Comparison of ENCODE assay signal across 13 cellular contexts in the genomic region with DNA sequence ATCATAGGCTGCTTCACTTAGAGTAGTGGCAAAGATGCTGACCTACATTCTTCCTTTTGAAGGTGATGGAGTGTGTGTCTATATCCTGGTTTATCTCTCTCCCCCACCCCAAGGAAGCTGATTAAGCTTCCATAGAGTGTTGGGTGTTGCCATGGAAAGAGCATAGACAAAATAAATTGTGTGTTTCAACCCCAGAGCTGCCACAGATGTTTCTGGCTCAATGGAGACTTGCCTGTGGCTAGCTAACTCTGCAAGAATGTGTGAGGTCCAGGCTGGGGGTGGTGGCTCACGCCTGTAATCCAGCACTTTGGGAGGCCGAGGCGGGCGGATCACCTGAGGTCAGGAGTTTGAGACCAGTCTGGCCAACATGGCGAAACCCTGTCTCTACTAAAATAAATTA. TPM values are rescaled to one million over a fixed set of nuclear protein-coding genes. Genes with fewer than 3 reads are reported as not detected.
DNase-seq lines count a peak whose midpoint lies in the region; ATAC-seq and TF ChIP-seq lines count a peak whose summit lies in the region.
"Had no signal": no experiment of that assay in that cellular context is flagged by ENCODE, and none has a peak within 500 bp of the region (broad histone marks: within the 10 kb centered on the region; RNA-seq: fewer than 3 reads in every experiment).

No MANE protein-coding gene starts in this region.

- no peaks in the 10 kb centered on the region for H3K27me3 Mint-ChIP-seq in brain
- no peaks in the 10 kb centered on the region for H3K27me3 Mint-ChIP-seq in activated T-helper 2 cell treated with anti-CD3 and anti-CD28 coated beads, Interferon-gamma antibody, Interleukin-2, Interleukin-4, amounts not matched to agents 10 μg/mL and 5 μg/mL and 100 μg/mL, durations not matched to agents 14 hours and 24 hours and 36 hours (ENCODE audit: low read depth)
- H3K27me3 Mint-ChIP-seq: progenitor cell of endocrine pancreas had no signal

- H3K4me3 Mint-ChIP-seq in brain = peak overlapping the region in 4 of 5 experiments; percentile 4 to 26 (median 15)
- no peak overlapping the region for H3K4me3 Mint-ChIP-seq in activated T-helper 2 cell treated with anti-CD3 and anti-CD28 coated beads, Interferon-gamma antibody, Interleukin-2, Interleukin-4, amounts not matched to agents 10 μg/mL and 5 μg/mL and 100 μg/mL, durations not matched to agents 14 hours and 24 hours and 36 hours (ENCODE audit: low read depth)

- no peaks in the 10 kb centered on the region for H3K9me3 Mint-ChIP-seq in brain
- no peaks in the 10 kb centered on the region for H3K9me3 Mint-ChIP-seq in activated T-helper 2 cell treated with anti-CD3 and anti-CD28 coated beads, Interferon-gamma antibody, Interleukin-2, Interleukin-4, amounts not matched to agents 10 μg/mL and 5 μg/mL and 100 μg/mL, durations not matched to agents 14 hours and 24 hours and 36 hours

- no peak for TF ChIP-seq CTCF in brain (conservative IDR thresholded peaks at IDR 0.05)

- H3K36me3 Mint-ChIP-seq in brain = no peaks in the 10 kb centered on the region
- H3K36me3 Mint-ChIP-seq in activated T-helper 2 cell treated with anti-CD3 and anti-CD28 coated beads, Interferon-gamma antibody, Interleukin-2, Interleukin-4, amounts not matched to agents 10 μg/mL and 5 μg/mL and 100 μg/mL, durations not matched to agents 14 hours and 24 hours and 36 hours (ENCODE audit: low read depth) = peaks cover 50% of the 10 kb centered on the region

- DNase-seq in cardiac septum (ENCODE audit: low spot score) = peak; percentile 66
- no peak for DNase-seq in Right ventricle myocardium superior
- DNase-seq in myocyte (ENCODE audit: low read depth) = peak; percentile 69
- peak; percentile 39 for DNase-seq in ureter (ENCODE audit: low spot score)
- no peak for DNase-seq in NCI-H2227 treated with DMSO at 0.1 percent for 48 hours (lab: John Stamatoyannopoulos, UW)
- no peak for DNase-seq in stimulated activated CD4-positive, alpha-beta T cell treated with anti-CD3 and anti-CD28 coated beads, Interleukin-1b, Interleukin-23, amount 100 ng/mL, for 48 hours
- DNase-seq in activated T-helper 2 cell treated with anti-CD3 and anti-CD28 coated beads, Interferon-gamma antibody, Interleukin-2, Interleukin-4, amounts not matched to agents 10 μg/mL and 5 μg/mL and 100 μg/mL, durations not matched to agents 14 hours and 24 hours and 36 hours (ENCODE audit: low spot score) = no peak
- DNase-seq: central memory CD4-positive, alpha-beta T cell; esophagus squamous epithelium; GDM1; OCI-M1 had no signal

- peak overlapping the region; percentile 42 to 93 (median 79) for H3K27ac Mint-ChIP-seq in brain
- no peak overlapping the region for H3K27ac Mint-ChIP-seq in activated T-helper 2 cell treated with anti-CD3 and anti-CD28 coated beads, Interferon-gamma antibody, Interleukin-2, Interleukin-4, amounts not matched to agents 10 μg/mL and 5 μg/mL and 100 μg/mL, durations not matched to agents 14 hours and 24 hours and 36 hours
- H3K27ac Mint-ChIP-seq: progenitor cell of endocrine pancreas had no signal

- intact Hi-C loops in cardiac septum (cut with DNase I) (loop anchor here (5.0 kb wide), 1 partner anchor 113 kb away; a partner anchor contains a TSS), Right ventricle myocardium superior (cut with DNase I) (loop anchor here (10.0 kb wide), 1 partner anchor 250 kb away; no protein-coding TSS in a partner anchor)
- intact Hi-C loops in activated T-helper 2 cell treated with anti-CD3 and anti-CD28 coated beads, Interferon-gamma antibody, Interleukin-2, Interleukin-4, amounts not matched to agents 10 μg/mL and 5 μg/mL and 100 μg/mL, durations not matched to agents 14 hours and 24 hours and 36 hours (cut with micrococcal nuclease) = no loop called here

- peaks cover 34% of the 10 kb centered on the region for H3K4me1 Mint-ChIP-seq in brain
- H3K4me1 Mint-ChIP-seq in activated T-helper 2 cell treated with anti-CD3 and anti-CD28 coated beads, Interferon-gamma antibody, Interleukin-2, Interleukin-4, amounts not matched to agents 10 μg/mL and 5 μg/mL and 100 μg/mL, durations not matched to agents 14 hours and 24 hours and 36 hours (ENCODE audit: low read depth) = peaks cover 13% of the 10 kb centered on the region

- no peak for ATAC-seq in Right ventricle myocardium superior (ENCODE audit: poor library complexity)

RNA-seq across cellular contexts. Expression of a gene that starts 4.5 kb away (rescaled TPM):
- total RNA-seq in cardiac septum (30.7 TPM), Right ventricle myocardium superior (15.8 TPM), myocyte (37.2 and 39.2 TPM in 2 replicates), ureter (34.9 TPM)
- polyA plus RNA-seq in brain (ENCODE audit: insufficient read depth, low read depth, low replicate concordance) = 26.2 TPM
- 72.7 TPM for polyA plus RNA-seq in myocyte (2012)
- total RNA-seq in activated T-helper 2 cell treated with anti-CD3 and anti-CD28 coated beads, Interferon-gamma antibody, Interleukin-2, Interleukin-4, amounts not matched to agents 10 μg/mL and 5 μg/mL and 100 μg/mL, durations not matched to agents 14 hours and 24 hours and 36 hours = 30.4 and 35.1 TPM in 2 replicates

RNA-seq across cellular contexts. Expression of a gene that starts 16.8 kb away (rescaled TPM):
- total RNA-seq in cardiac septum (0.75 TPM), Right ventricle myocardium superior (1.1 TPM), myocyte (2.6 and 3.8 TPM in 2 replicates), ureter (3.1 TPM)
- polyA plus RNA-seq in brain (ENCODE audit: insufficient read depth, low read depth, low replicate concordance) = 23.2 TPM
- polyA plus RNA-seq in myocyte (2012) = 2.9 TPM
- total RNA-seq in activated T-helper 2 cell treated with anti-CD3 and anti-CD28 coated beads, Interferon-gamma antibody, Interleukin-2, Interleukin-4, amounts not matched to agents 10 μg/mL and 5 μg/mL and 100 μg/mL, durations not matched to agents 14 hours and 24 hours and 36 hours = 126 and 133 TPM in 2 replicates

Comparison
In these comparisons a context has a peak if more than half of its experiments do, and no peak if none do; other contexts are left out.
1. DNase-seq: peak in cardiac septum (single experiment), myocyte (single experiment) and ureter (single experiment); none in Right ventricle myocardium superior (single experiment), NCI-H2227 treated with DMSO at 0.1 percent for 48 hours (single experiment), stimulated activated CD4-positive, alpha-beta T cell treated with anti-CD3 and anti-CD28 coated beads, Interleukin-1b, Interleukin-23, amount 100 ng/mL, for 48 hours (single experiment) and activated T-helper 2 cell treated with anti-CD3 and anti-CD28 coated beads, Interferon-gamma antibody, Interleukin-2, Interleukin-4, amounts not matched to agents 10 μg/mL and 5 μg/mL and 100 μg/mL, durations not matched to agents 14 hours and 24 hours and 36 hours (single experiment).
2. RNA of a gene that starts 16.8 kb away (total RNA-seq): 126 to 133 TPM in activated T-helper 2 cell treated with anti-CD3 and anti-CD28 coated beads, Interferon-gamma antibody, Interleukin-2, Interleukin-4, amounts not matched to agents 10 μg/mL and 5 μg/mL and 100 μg/mL, durations not matched to agents 14 hours and 24 hours and 36 hours; 2.6 to 3.8 TPM in myocyte, 3.1 TPM in ureter (single experiment), 1.1 TPM in Right ventricle myocardium superior (single experiment) and 0.75 TPM in cardiac septum (single experiment); every median in the first group is over 10 times any median in the second.